In genomic region chr5:176608937-176609723, GRCh38 we compare ENCODE assay signal across 9 cellular contexts. TPM values are rescaled to one million over a fixed set of nuclear protein-coding genes. Genes with fewer than 3 reads are reported as not detected.
DNase-seq lines count a peak whose midpoint lies in the region; ATAC-seq lines count a peak whose summit lies in the region.
"Had no signal": no experiment of that assay in that cellular context is flagged by ENCODE, and none has a peak within 500 bp of the region (broad histone marks: within the 10 kb centered on the region; RNA-seq: fewer than 3 reads in every experiment).

No MANE protein-coding gene starts in this region.

- peak overlapping the region; percentile 29 for H3K4me3 ChIP-seq in NT2/D1 (ENCODE audit: insufficient read length, low read depth)

- peaks cover 28% of the 10 kb centered on the region for H3K27me3 Mint-ChIP-seq in central memory CD8-positive, alpha-beta T cell
- peaks cover 16 to 21% of the 10 kb centered on the region in 2 donors for H3K27me3 Mint-ChIP-seq in natural killer cell treated with Interleukin-12 subunit alpha and Interleukin-12 subunit beta and Interleukin-15 and Interleukin-18, amount 100 ng/mL, for 72 hours

- peaks cover 2% of the 10 kb centered on the region for H3K36me3 Mint-ChIP-seq in central memory CD8-positive, alpha-beta T cell (ENCODE audit: insufficient read depth)
- H3K36me3 Mint-ChIP-seq in natural killer cell treated with Interleukin-12 subunit alpha and Interleukin-12 subunit beta and Interleukin-15 and Interleukin-18, amount 100 ng/mL, for 72 hours: no peaks in the 10 kb centered on the region

- H3K4me3 Mint-ChIP-seq in central memory CD8-positive, alpha-beta T cell: peak overlapping the region; percentile 85
- peak overlapping the region; percentile 96 for H3K4me3 Mint-ChIP-seq in natural killer cell treated with Interleukin-12 subunit alpha and Interleukin-12 subunit beta and Interleukin-15 and Interleukin-18, amount 100 ng/mL, for 72 hours

- peak; percentile 12 for ATAC-seq in GM21529 (IDR thresholded peaks at IDR 0.05; ENCODE audit: unreplicated experiment)
- no peak for ATAC-seq in central memory CD8-positive, alpha-beta T cell (replicated peaks; ENCODE audit: extremely low read depth, poor library complexity, severe bottlenecking)
- ATAC-seq in natural killer cell treated with Interleukin-12 subunit alpha and Interleukin-12 subunit beta and Interleukin-15 and Interleukin-18, amount 100 ng/mL, for 72 hours: no peak

- no peaks in the 10 kb centered on the region for H3K9me3 ChIP-seq in NT2/D1 (ENCODE audit: insufficient read depth, low read length)

- peak overlapping the region; percentile 65 for H3K9ac ChIP-seq in NT2/D1 (ENCODE audit: insufficient read length, low read depth)

- no peaks in the 10 kb centered on the region for H3K9me3 Mint-ChIP-seq in central memory CD8-positive, alpha-beta T cell
- no peaks in the 10 kb centered on the region for H3K9me3 Mint-ChIP-seq in natural killer cell treated with Interleukin-12 subunit alpha and Interleukin-12 subunit beta and Interleukin-15 and Interleukin-18, amount 100 ng/mL, for 72 hours

- H3K4me1 Mint-ChIP-seq in central memory CD8-positive, alpha-beta T cell: peaks cover 9% of the 10 kb centered on the region
- H3K4me1 Mint-ChIP-seq in natural killer cell treated with Interleukin-12 subunit alpha and Interleukin-12 subunit beta and Interleukin-15 and Interleukin-18, amount 100 ng/mL, for 72 hours (ENCODE audit: low read depth in 2 of 2): peaks cover 14 to 16% of the 10 kb centered on the region in 2 donors

- DNase-seq in Daoy (ENCODE audit: low read depth) (peak; percentile 34), NT2/D1 (ENCODE audit: low read depth, low spot score) (no peak), medulla oblongata (ENCODE audit: extremely low spot score) (no peak), activated gamma-delta T cell treated with Interleukin-2 at 50 U/mL for 16 hours (no peak), epidermal melanocyte (ENCODE audit: insufficient read length, low spot score) (no peak)
- DNase-seq in central memory CD8-positive, alpha-beta T cell (ENCODE audit: low spot score in 2 of 2): no peak
- DNase-seq in natural killer cell treated with Interleukin-12 subunit alpha and Interleukin-12 subunit beta and Interleukin-15 and Interleukin-18, amount 100 ng/mL, for 72 hours (ENCODE audit: low spot score): no peak

- peak overlapping the region; percentile 52 for H3K27ac Mint-ChIP-seq in central memory CD8-positive, alpha-beta T cell (ENCODE audit: low read depth)
- H3K27ac Mint-ChIP-seq in natural killer cell treated with Interleukin-12 subunit alpha and Interleukin-12 subunit beta and Interleukin-15 and Interleukin-18, amount 100 ng/mL, for 72 hours: peak overlapping the region; percentile 32 to 62

- peaks cover 17% of the 10 kb centered on the region for H3K4me1 ChIP-seq in NT2/D1 (ENCODE audit: insufficient read depth, insufficient read length)

- peaks cover 23% of the 10 kb centered on the region for H3K27me3 ChIP-seq in NT2/D1 (ENCODE audit: insufficient read depth, insufficient read length)

- H3K36me3 ChIP-seq in NT2/D1 (ENCODE audit: insufficient read depth, insufficient read length, low read length): no peaks in the 10 kb centered on the region

RNA-seq across cellular contexts. Expression of gene GPRIN1, which starts 0.8 kb away (rescaled TPM):
- 12.3 and 13.6 TPM in 2 replicates for total RNA-seq in Daoy (2014; rRNA removed; shearing (Covaris generic))
- 1 to 10 TPM; 2.7 to 5.9 TPM for total RNA-seq in natural killer cell treated with Interleukin-12 subunit alpha and Interleukin-12 subunit beta and Interleukin-15 and Interleukin-18, amount 100 ng/mL, for 72 hours

RNA-seq across cellular contexts. Expression of gene SNCB, which starts 21.2 kb away (rescaled TPM):
- 0.11 TPM in 1 of 2 replicates, not detected in the other for total RNA-seq in Daoy (2014; rRNA removed; shearing (Covaris generic))
- total RNA-seq in natural killer cell treated with Interleukin-12 subunit alpha and Interleukin-12 subunit beta and Interleukin-15 and Interleukin-18, amount 100 ng/mL, for 72 hours: not detected
- total RNA-seq: T-helper 1 cell treated with Interleukin-12 subunit alpha and Interleukin-12 subunit beta and Interleukin-4 antibody, amounts not matched to agents 30 ng/mL and 1 ng/mL, for 36 hours had no signal

RNA-seq across cellular contexts. Expression of gene EIF4E1B, which starts 21.3 kb away (rescaled TPM):
- total RNA-seq in Daoy (2014; rRNA removed; shearing (Covaris generic)): not detected in 2 replicates
- total RNA-seq in natural killer cell treated with Interleukin-12 subunit alpha and Interleukin-12 subunit beta and Interleukin-15 and Interleukin-18, amount 100 ng/mL, for 72 hours: not detected
- total RNA-seq: T-helper 1 cell treated with Interleukin-12 subunit alpha and Interleukin-12 subunit beta and Interleukin-4 antibody, amounts not matched to agents 30 ng/mL and 1 ng/mL, for 36 hours had no signal

RNA-seq across cellular contexts. Expression of gene TSPAN17, which starts 38.2 kb away (rescaled TPM):
- total RNA-seq in Daoy (2014; rRNA removed; shearing (Covaris generic)): 17.0 and 20.2 TPM in 2 replicates
- 10 to 100 TPM; 48.9 to 67.6 TPM for total RNA-seq in natural killer cell treated with Interleukin-12 subunit alpha and Interleukin-12 subunit beta and Interleukin-15 and Interleukin-18, amount 100 ng/mL, for 72 hours

RNA-seq across cellular contexts. Expression of gene CDHR2, which starts 60.0 kb away (rescaled TPM):
- total RNA-seq in Daoy (2014; rRNA removed; shearing (Covaris generic)): 0.36 TPM in 1 of 2 replicates, not detected in the other
- under 1 TPM; 0.33 to 0.40 TPM for total RNA-seq in natural killer cell treated with Interleukin-12 subunit alpha and Interleukin-12 subunit beta and Interleukin-15 and Interleukin-18, amount 100 ng/mL, for 72 hours
